In the genomic region with DNA sequence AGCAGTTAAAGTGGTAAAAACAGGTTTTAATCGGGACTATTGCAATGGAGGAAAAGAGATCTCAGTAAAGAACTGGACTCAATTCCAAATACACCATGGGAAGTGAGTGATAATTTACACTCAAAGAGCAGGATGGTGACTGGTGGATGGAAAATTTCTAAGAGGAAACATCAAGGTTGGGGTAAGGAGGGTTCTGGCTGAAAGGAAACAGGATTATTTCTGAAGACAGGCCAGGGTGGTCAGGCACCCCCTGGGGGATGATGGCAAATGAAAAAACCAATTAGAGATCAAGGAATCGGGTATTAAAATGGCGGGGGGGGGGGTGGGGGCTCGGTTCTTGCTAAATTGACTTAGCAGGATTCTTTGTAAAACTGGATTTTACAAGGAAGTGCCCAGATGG, we compare ENCODE assay signal across 1 cellular context.
TF ChIP-seq lines count a peak whose summit lies in the region.

No MANE protein-coding gene starts in this region.

TF ChIP-seq in GM23338, 12 proteins besides CTCF, POLR2A, EP300 and RAD21:
- TF ChIP-seq, protein P1, sequence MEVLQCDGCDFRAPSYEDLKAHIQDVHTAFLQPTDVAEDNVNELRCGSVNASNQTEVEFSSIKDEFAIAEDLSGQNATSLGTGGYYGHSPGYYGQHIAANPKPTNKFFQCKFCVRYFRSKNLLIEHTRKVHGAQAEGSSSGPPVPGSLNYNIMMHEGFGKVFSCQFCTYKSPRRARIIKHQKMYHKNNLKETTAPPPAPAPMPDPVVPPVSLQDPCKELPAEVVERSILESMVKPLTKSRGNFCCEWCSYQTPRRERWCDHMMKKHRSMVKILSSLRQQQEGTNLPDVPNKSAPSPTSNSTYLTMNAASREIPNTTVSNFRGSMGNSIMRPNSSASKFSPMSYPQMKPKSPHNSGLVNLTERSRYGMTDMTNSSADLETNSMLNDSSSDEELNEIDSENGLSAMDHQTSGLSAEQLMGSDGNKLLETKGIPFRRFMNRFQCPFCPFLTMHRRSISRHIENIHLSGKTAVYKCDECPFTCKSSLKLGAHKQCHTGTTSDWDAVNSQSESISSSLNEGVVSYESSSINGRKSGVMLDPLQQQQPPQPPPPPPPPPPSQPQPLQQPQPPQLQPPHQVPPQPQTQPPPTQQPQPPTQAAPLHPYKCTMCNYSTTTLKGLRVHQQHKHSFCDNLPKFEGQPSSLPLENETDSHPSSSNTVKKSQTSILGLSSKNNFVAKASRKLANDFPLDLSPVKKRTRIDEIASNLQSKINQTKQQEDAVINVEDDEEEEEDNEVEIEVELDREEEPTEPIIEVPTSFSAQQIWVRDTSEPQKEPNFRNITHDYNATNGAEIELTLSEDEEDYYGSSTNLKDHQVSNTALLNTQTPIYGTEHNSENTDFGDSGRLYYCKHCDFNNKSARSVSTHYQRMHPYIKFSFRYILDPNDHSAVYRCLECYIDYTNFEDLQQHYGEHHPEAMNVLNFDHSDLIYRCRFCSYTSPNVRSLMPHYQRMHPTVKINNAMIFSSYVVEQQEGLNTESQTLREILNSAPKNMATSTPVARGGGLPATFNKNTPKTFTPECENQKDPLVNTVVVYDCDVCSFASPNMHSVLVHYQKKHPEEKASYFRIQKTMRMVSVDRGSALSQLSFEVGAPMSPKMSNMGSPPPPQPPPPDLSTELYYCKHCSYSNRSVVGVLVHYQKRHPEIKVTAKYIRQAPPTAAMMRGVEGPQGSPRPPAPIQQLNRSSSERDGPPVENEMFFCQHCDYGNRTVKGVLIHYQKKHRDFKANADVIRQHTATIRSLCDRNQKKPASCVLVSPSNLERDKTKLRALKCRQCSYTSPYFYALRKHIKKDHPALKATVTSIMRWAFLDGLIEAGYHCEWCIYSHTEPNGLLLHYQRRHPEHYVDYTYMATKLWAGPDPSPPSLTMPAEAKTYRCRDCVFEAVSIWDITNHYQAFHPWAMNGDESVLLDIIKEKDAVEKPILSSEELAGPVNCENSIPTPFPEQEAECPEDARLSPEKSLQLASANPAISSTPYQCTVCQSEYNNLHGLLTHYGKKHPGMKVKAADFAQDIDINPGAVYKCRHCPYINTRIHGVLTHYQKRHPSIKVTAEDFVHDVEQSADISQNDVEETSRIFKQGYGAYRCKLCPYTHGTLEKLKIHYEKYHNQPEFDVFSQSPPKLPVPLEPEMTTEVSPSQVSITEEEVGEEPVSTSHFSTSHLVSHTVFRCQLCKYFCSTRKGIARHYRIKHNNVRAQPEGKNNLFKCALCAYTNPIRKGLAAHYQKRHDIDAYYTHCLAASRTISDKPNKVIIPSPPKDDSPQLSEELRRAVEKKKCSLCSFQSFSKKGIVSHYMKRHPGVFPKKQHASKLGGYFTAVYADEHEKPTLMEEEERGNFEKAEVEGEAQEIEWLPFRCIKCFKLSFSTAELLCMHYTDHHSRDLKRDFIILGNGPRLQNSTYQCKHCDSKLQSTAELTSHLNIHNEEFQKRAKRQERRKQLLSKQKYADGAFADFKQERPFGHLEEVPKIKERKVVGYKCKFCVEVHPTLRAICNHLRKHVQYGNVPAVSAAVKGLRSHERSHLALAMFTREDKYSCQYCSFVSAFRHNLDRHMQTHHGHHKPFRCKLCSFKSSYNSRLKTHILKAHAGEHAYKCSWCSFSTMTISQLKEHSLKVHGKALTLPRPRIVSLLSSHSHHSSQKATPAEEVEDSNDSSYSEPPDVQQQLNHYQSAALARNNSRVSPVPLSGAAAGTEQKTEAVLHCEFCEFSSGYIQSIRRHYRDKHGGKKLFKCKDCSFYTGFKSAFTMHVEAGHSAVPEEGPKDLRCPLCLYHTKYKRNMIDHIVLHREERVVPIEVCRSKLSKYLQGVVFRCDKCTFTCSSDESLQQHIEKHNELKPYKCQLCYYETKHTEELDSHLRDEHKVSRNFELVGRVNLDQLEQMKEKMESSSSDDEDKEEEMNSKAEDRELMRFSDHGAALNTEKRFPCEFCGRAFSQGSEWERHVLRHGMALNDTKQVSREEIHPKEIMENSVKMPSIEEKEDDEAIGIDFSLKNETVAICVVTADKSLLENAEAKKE (CRISPR knock-in tag; IDR thresholded peaks at IDR 0.05) = no peak
- TF ChIP-seq STAT1 (IDR thresholded peaks at IDR 0.05; ENCODE audit: unreplicated experiment) (no peak), NANOG (IDR thresholded peaks at IDR 0.05; ENCODE audit: borderline replicate concordance) (no peak), CREB1 (CRISPR knock-in tag; IDR thresholded peaks at IDR 0.05; ENCODE audit: low read depth) (no peak), EZH2phosphoT487 (IDR thresholded peaks at IDR 0.05; ENCODE audit: unreplicated experiment) (no peak), EZH2 (IDR thresholded peaks at IDR 0.05; ENCODE audit: low read depth, unreplicated experiment) (no peak), JUNB (IDR thresholded peaks at IDR 0.05; ENCODE audit: unreplicated experiment) (no peak)
- TF ChIP-seq, protein P2, sequence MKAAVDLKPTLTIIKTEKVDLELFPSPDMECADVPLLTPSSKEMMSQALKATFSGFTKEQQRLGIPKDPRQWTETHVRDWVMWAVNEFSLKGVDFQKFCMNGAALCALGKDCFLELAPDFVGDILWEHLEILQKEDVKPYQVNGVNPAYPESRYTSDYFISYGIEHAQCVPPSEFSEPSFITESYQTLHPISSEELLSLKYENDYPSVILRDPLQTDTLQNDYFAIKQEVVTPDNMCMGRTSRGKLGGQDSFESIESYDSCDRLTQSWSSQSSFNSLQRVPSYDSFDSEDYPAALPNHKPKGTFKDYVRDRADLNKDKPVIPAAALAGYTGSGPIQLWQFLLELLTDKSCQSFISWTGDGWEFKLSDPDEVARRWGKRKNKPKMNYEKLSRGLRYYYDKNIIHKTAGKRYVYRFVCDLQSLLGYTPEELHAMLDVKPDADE (IDR thresholded peaks at IDR 0.05) = no peak
- TF ChIP-seq, protein P3, sequence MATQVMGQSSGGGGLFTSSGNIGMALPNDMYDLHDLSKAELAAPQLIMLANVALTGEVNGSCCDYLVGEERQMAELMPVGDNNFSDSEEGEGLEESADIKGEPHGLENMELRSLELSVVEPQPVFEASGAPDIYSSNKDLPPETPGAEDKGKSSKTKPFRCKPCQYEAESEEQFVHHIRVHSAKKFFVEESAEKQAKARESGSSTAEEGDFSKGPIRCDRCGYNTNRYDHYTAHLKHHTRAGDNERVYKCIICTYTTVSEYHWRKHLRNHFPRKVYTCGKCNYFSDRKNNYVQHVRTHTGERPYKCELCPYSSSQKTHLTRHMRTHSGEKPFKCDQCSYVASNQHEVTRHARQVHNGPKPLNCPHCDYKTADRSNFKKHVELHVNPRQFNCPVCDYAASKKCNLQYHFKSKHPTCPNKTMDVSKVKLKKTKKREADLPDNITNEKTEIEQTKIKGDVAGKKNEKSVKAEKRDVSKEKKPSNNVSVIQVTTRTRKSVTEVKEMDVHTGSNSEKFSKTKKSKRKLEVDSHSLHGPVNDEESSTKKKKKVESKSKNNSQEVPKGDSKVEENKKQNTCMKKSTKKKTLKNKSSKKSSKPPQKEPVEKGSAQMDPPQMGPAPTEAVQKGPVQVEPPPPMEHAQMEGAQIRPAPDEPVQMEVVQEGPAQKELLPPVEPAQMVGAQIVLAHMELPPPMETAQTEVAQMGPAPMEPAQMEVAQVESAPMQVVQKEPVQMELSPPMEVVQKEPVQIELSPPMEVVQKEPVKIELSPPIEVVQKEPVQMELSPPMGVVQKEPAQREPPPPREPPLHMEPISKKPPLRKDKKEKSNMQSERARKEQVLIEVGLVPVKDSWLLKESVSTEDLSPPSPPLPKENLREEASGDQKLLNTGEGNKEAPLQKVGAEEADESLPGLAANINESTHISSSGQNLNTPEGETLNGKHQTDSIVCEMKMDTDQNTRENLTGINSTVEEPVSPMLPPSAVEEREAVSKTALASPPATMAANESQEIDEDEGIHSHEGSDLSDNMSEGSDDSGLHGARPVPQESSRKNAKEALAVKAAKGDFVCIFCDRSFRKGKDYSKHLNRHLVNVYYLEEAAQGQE (IDR thresholded peaks at IDR 0.05; ENCODE audit: unreplicated experiment) = no peak
